7 cellular contexts compared by ENCODE assay signal in the genomic region with DNA sequence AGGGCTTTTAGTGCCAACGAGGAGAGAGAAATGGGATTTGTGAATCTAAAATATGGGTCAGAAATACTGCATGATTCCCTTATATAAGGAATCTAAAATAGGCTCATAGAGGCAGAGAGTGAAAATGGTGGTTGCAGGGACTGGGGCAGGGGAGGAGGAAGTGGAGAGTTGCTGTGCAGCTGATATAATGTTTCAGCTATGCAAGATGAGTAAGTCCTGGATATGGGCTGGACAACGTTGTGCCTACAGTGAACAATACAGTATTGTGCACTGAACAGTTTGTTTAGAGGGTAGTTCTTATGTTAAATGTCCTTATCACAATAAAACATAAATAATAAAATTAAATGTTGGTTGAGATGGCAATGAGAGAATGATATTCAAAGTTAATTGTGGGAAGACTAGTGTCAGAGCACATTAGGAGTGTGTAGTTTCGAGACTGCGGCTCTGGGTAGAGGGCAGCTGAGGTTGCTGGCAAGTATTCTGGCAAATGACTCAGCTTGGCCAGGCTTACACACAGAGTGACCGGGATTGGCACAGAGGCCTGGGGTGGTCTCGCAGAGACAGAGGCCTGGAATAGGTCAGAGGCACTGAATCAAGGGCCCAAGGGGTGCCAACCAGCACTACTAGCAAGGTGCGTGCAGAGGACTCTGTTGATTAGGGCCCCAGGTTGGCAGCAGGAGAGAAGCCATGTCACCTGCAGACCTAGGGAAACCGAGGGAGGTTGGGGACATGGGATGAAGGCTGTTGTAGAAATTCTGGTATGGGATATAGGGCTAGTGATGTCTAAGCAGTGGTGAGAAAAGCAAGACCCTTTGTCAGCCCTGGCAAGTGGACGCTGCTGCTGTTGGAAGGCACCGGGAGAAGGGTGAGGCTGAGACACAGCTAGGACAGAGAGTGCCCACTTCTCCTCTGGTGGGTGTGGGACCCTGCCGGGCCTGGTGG. TPM values are rescaled to one million over a fixed set of nuclear protein-coding genes. Genes with fewer than 3 reads are reported as not detected.
DNase-seq lines count a peak whose midpoint lies in the region; ATAC-seq, FAIRE-seq and TF ChIP-seq lines count a peak whose summit lies in the region.

No MANE protein-coding gene starts in this region.

- no peak for TF ChIP-seq CTCF in MCF 10A (IDR thresholded peaks at IDR 0.05; ENCODE audit: unreplicated experiment)
- TF ChIP-seq CTCF in left lung (IDR thresholded peaks at IDR 0.05) = no peak
- TF ChIP-seq CTCF in uterus (IDR thresholded peaks at IDR 0.05) = no peak
- no peak for TF ChIP-seq CTCF in D721Med (IDR thresholded peaks at IDR 0.05; ENCODE audit: insufficient read depth, missing control alignments)

- peak overlapping the region; percentile 71 to 78 for H3K27ac ChIP-seq in left lung
- peak overlapping the region; percentile 89 to 100 for H3K27ac ChIP-seq in uterus

- DNase-seq in HS-5 (ENCODE audit: low read depth) (peak; percentile 82), MCF 10A (ENCODE audit: unreplicated experiment) (peak; percentile 78), left lung (peak in 1 of 2 donors; percentile 43), uterus (peak; percentile 56 to 66), D721Med (ENCODE audit: insufficient read length, low spot score) (no peak)

- H3K4me3 ChIP-seq in left lung = no peak overlapping the region
- H3K4me3 ChIP-seq in uterus = no peak overlapping the region

- FAIRE-seq in D721Med (lab: Jason Lieb, UNC) = no peak

- no peaks in the 10 kb centered on the region for H3K27me3 ChIP-seq in left lung
- H3K27me3 ChIP-seq in uterus = no peaks in the 10 kb centered on the region

- peak in 1 of 2 donors; percentile 41 for TF ChIP-seq POLR2A in uterus (IDR thresholded peaks at IDR 0.05)

- BruUV-seq in MCF 10A (replicated peaks; lab: Mats Ljungman, UMichigan) = no TSS peak

- H3K4me3 Mint-ChIP-seq in MCF 10A (ENCODE audit: unreplicated experiment) = peak overlapping the region; percentile 21

- H3K36me3 ChIP-seq in left lung (peaks cover 0 to 57% of the 10 kb centered on the region in 2 donors), uterus (no peaks in the 10 kb centered on the region)

- H3K27me3 Mint-ChIP-seq in MCF 10A (ENCODE audit: insufficient read depth, unreplicated experiment) = no peaks in the 10 kb centered on the region

- H3K4me1 Mint-ChIP-seq in MCF 10A (ENCODE audit: insufficient read depth, unreplicated experiment) = peaks cover 36% of the 10 kb centered on the region

- H3K36me3 Mint-ChIP-seq in MCF 10A (ENCODE audit: insufficient read depth, unreplicated experiment) = peaks cover 6% of the 10 kb centered on the region

- H3K9me3 ChIP-seq in left lung (no peaks in the 10 kb centered on the region), uterus (no peaks in the 10 kb centered on the region)

- intact Hi-C loops in MCF 10A (cut with micrococcal nuclease) (loop anchor here (2.0 kb wide), 1 partner anchor 19 kb away; a partner anchor contains a TSS), left lung (cut with DNase I) (no loop called here), uterus (cut with DNase I; ENCODE audit: low total_unique reads) (no loop called here)

- ATAC-seq in GM19351 (IDR thresholded peaks at IDR 0.05; ENCODE audit: unreplicated experiment) (peak; percentile 81), left lung (peak; percentile 45), GM19452 (IDR thresholded peaks at IDR 0.05; ENCODE audit: unreplicated experiment) (no peak)

- H3K9me3 Mint-ChIP-seq in MCF 10A (ENCODE audit: unreplicated experiment) = no peaks in the 10 kb centered on the region

- H3K27ac Mint-ChIP-seq in MCF 10A (ENCODE audit: low read depth, unreplicated experiment) = peak overlapping the region; percentile 81

- POLR2A ChIA-PET in MCF 10A (lab: Yijun Ruan, JAX) = interaction anchor here (0.6 to 1.2 kb wide), 4 partner anchors 14 to 458 kb away, joined by 3 to 5 read pairs (median 4); a partner anchor contains a TSS

- H3K4me1 ChIP-seq in left lung (peaks cover 44 to 88% of the 10 kb centered on the region in 2 donors), uterus (peaks cover 5 to 14% of the 10 kb centered on the region in 2 donors)

- CTCF ChIA-PET in MCF 10A (lab: Yijun Ruan, JAX) = interaction anchor here (0.7 to 1.9 kb wide), 5 partner anchors 12 to 1194 kb away, joined by 3 to 9 read pairs (median 3); no protein-coding TSS in a partner anchor

RNA-seq across cellular contexts. Expression of a gene that starts 2.8 kb away (rescaled TPM):
- total RNA-seq in MCF 10A (2022) (0.76 and 0.84 TPM in 2 replicates), left lung (10 to 100 TPM; 25.4 to 33.9 TPM), uterus (100 to 1,000 TPM in 1 of 4 donors, 10 to 100 TPM in 2, 1 to 10 TPM in 1; 8.2 to 266 (median 52.8) TPM)

RNA-seq across cellular contexts. Expression of a gene that starts 19.3 kb away (rescaled TPM):
- total RNA-seq in MCF 10A (2022) (7.2 and 8.5 TPM in 2 replicates), left lung (10 to 100 TPM; 19.3 to 24.0 TPM), uterus (10 to 100 TPM; 20.7 to 78.1 (median 34.6) TPM)

RNA-seq across cellular contexts. Expression of a gene that starts 21.8 kb away (rescaled TPM):
- 0.22 TPM in 1 of 2 replicates, not detected in the other for total RNA-seq in MCF 10A (2022)
- 10 to 100 TPM; 52.2 to 54.7 TPM for total RNA-seq in left lung
- total RNA-seq in uterus = 10 to 100 TPM in 1 of 4 donors, 1 to 10 TPM in 3; 6.1 to 26.5 (median 8.2) TPM
